9 cellular contexts compared by ENCODE assay signal in genomic region chr15:39125904-39126303, GRCh38.
DNase-seq lines count a peak whose midpoint lies in the region; ATAC-seq, FAIRE-seq and TF ChIP-seq lines count a peak whose summit lies in the region.
"Had no signal": no experiment of that assay in that cellular context is flagged by ENCODE, and none has a peak within 500 bp of the region (broad histone marks: within the 10 kb centered on the region; RNA-seq: fewer than 3 reads in every experiment).

No MANE protein-coding gene starts in this region.

- no peak overlapping the region for H3K4me3 Mint-ChIP-seq in nephron

- H3K4me3 ChIP-seq in H7 (ENCODE audit: insufficient read depth, low read depth, low read length) = no peak overlapping the region
- H3K4me3 ChIP-seq: BLaER1 treated with 17β-estradiol and CSF1 and Interleukin-3, amounts not matched to agents 10 nM and 100 nM had no signal

- H3K27ac Mint-ChIP-seq in nephron = peak overlapping the region in 1 of 3 experiments; percentile 11

- no peaks in the 10 kb centered on the region for H3K36me3 ChIP-seq in H7 (replicated peaks; ENCODE audit: control insufficient read depth, insufficient read depth, low read length)
- H3K36me3 ChIP-seq: BLaER1 treated with 17β-estradiol and CSF1 and Interleukin-3, amounts not matched to agents 10 nM and 100 nM had no signal

- H3K27me3 Mint-ChIP-seq in nephron (ENCODE audit: low read depth) = peaks cover 5% of the 10 kb centered on the region

- ATAC-seq in GM21367 (IDR thresholded peaks at IDR 0.05; ENCODE audit: unreplicated experiment) (no peak), omental fat pad (ENCODE audit: low FRiP score) (no peak)

- H3K9me3 Mint-ChIP-seq in nephron = no peaks in the 10 kb centered on the region

- H3K27me3 ChIP-seq in H7 (ENCODE audit: control insufficient read depth, insufficient read depth, low read length) = no peaks in the 10 kb centered on the region
- H3K27me3 ChIP-seq: BLaER1 treated with 17β-estradiol and CSF1 and Interleukin-3, amounts not matched to agents 10 nM and 100 nM had no signal

- FAIRE-seq in RCC 7860 (lab: Jason Lieb, UNC) = no peak

- peaks cover 33% of the 10 kb centered on the region for H3K4me1 Mint-ChIP-seq in nephron

- DNase-seq in NCI-H1417 (lab: John Stamatoyannopoulos, UW) (peak in 2 of 3 experiments; percentile 13 to 49), NCI-H1417 treated with DMSO at 0.1 percent for 48 hours (lab: John Stamatoyannopoulos, UW) (no peak), H7 (peak; percentile 61), RCC 7860 (ENCODE audit: low spot score) (peak; percentile 35), dermis blood vessel endothelial cell (peak; percentile 90), omental fat pad (ENCODE audit: low spot score) (no peak)

- peak; percentile 41 to 60 (median 52) for TF ChIP-seq CTCF in nephron (IDR thresholded peaks at IDR 0.05; ENCODE audit: unreplicated experiment in 3 of 3)
- TF ChIP-seq CTCF in omental fat pad (IDR thresholded peaks at IDR 0.05) = no peak

- no peaks in the 10 kb centered on the region for H3K36me3 Mint-ChIP-seq in nephron (ENCODE audit: low read depth)

Comparison
In these comparisons a context has a peak if more than half of its experiments do, and no peak if none do; other contexts are left out.
1. DNase-seq: peak in NCI-H1417 (2 of 3), H7 (single experiment), RCC 7860 (single experiment) and dermis blood vessel endothelial cell (single experiment); none in NCI-H1417 treated with DMSO at 0.1 percent for 48 hours (single experiment) and omental fat pad (single experiment).
2. CTCF ChIP-seq: peak in nephron (3 of 3); none in omental fat pad (0 of 3).